Comparison of ENCODE assay signal across 27 cellular contexts in genomic region chr16:11011326-11011725, GRCh38.
"Had no signal": no experiment of that assay in that cellular context is flagged by ENCODE, and none has a peak within 500 bp of the region (broad histone marks: within the 10 kb centered on the region; RNA-seq: fewer than 3 reads in every experiment).

No MANE protein-coding gene starts in this region.

- H3K4me2 ChIP-seq: neural progenitor cell had no signal

- H3K27me3 ChIP-seq: colonic mucosa, neural progenitor cell, sigmoid colon, tibial nerve, upper lobe of right lung, uterus had no signal

- H3K27ac ChIP-seq: colonic mucosa, epithelial cell of prostate, neural progenitor cell, prostate gland, thoracic aorta, upper lobe of right lung, uterus had no signal

- H3K4me3 ChIP-seq: colonic mucosa, lung, neural progenitor cell, prostate gland, sigmoid colon, thoracic aorta, tibial nerve, upper lobe of right lung, uterus had no signal

- H3K9ac ChIP-seq: neural progenitor cell had no signal

- H2AFZ ChIP-seq: neural progenitor cell had no signal

- H3K9me3 ChIP-seq: colonic mucosa, prostate gland, sigmoid colon, thoracic aorta, tibial nerve, upper lobe of right lung, uterus had no signal

- ATAC-seq: esophagus mucosa; left colon; naive thymus-derived CD4-positive, alpha-beta T cell; stimulated activated memory B cell treated with anti-CD40 and anti-IgM and Interleukin-4, amounts not matched to agents 10 μg/mL and 1 μg/mL and 100 μg/mL, for 72 hours; stimulated activated naive CD8-positive, alpha-beta T cell treated with anti-CD3 and anti-CD28 coated beads, Interleukin-15, Interleukin-2, amounts not matched to agents 100 U/mL and 50 U/mL, for 24 hours; upper lobe of right lung had no signal

- H3K4me1 ChIP-seq: prostate gland, upper lobe of right lung, uterus had no signal

- DNase-seq: colonic mucosa; effector CD8-positive, alpha-beta T cell; endodermal cell; foreskin melanocyte; hypothalamus; immature natural killer cell; islet precursor cell; kidney glomerular epithelial cell; left colon; mesendoderm; midbrain; naive thymus-derived CD4-positive, alpha-beta T cell; stimulated activated CD4-positive, alpha-beta T cell treated with anti-CD3 and anti-CD28 coated beads, Interleukin-2, amount 100 ng/mL, for 24 hours; stimulated activated CD4-positive, alpha-beta T cell treated with anti-CD3 and anti-CD28 coated beads, Interleukin-4, amount 100 ng/mL, for 4 hours; stimulated activated naive CD8-positive, alpha-beta T cell treated with anti-CD3 and anti-CD28 coated beads, Interleukin-15, Interleukin-2, amounts not matched to agents 100 U/mL and 50 U/mL, for 24 hours; substantia nigra; upper lobe of right lung had no signal

- H3K36me3 ChIP-seq: colonic mucosa, neural progenitor cell, prostate gland, thoracic aorta, uterus had no signal
